In the genomic region with DNA sequence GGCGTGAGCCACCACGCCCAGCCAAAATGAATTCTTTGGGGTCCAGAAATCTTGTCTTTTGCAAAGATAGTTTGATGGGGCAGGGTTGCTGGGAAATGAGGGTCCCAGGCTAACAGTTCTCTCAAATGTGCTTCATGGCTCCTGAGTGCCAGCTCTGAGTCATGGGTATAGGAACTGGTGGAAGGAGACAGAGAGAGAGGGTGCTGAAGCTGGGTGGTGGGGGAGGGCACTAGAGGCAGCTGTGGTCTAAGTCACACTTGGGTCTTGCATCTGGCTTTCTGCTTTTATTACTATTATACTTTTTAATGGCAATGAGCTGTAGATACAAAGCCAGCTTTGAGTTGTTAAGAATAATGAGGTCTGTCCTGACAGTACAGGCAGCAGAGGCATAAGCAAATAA, we compare ENCODE assay signal across 1 cellular context.
TF ChIP-seq lines count a peak whose summit lies in the region.

No MANE protein-coding gene starts in this region.

TF ChIP-seq in SK-N-SH, 30 proteins besides CTCF, POLR2A, EP300 and RAD21 (continued from another document):
- TF ChIP-seq, protein P1, sequence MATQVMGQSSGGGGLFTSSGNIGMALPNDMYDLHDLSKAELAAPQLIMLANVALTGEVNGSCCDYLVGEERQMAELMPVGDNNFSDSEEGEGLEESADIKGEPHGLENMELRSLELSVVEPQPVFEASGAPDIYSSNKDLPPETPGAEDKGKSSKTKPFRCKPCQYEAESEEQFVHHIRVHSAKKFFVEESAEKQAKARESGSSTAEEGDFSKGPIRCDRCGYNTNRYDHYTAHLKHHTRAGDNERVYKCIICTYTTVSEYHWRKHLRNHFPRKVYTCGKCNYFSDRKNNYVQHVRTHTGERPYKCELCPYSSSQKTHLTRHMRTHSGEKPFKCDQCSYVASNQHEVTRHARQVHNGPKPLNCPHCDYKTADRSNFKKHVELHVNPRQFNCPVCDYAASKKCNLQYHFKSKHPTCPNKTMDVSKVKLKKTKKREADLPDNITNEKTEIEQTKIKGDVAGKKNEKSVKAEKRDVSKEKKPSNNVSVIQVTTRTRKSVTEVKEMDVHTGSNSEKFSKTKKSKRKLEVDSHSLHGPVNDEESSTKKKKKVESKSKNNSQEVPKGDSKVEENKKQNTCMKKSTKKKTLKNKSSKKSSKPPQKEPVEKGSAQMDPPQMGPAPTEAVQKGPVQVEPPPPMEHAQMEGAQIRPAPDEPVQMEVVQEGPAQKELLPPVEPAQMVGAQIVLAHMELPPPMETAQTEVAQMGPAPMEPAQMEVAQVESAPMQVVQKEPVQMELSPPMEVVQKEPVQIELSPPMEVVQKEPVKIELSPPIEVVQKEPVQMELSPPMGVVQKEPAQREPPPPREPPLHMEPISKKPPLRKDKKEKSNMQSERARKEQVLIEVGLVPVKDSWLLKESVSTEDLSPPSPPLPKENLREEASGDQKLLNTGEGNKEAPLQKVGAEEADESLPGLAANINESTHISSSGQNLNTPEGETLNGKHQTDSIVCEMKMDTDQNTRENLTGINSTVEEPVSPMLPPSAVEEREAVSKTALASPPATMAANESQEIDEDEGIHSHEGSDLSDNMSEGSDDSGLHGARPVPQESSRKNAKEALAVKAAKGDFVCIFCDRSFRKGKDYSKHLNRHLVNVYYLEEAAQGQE (IDR thresholded peaks at IDR 0.05; ENCODE audit: low read depth, low read length): peak; percentile 35; the same call in 1 of the 2 replicates
- TF ChIP-seq POLR2AphosphoS5 (IDR thresholded peaks at IDR 0.05; ENCODE audit: low read depth, low read length) (peak; percentile 31; the same call in 1 of the 2 replicates), TCF12 (IDR thresholded peaks at IDR 0.05) (peak; percentile 51; the same call in 1 of the 2 replicates), NRF1 (IDR thresholded peaks at IDR 0.05; ENCODE audit: low read depth, low read length) (no peak), NFIC (IDR thresholded peaks at IDR 0.05; ENCODE audit: borderline replicate concordance) (no peak), ELF1 (IDR thresholded peaks at IDR 0.05) (no peak), FOSL2 (IDR thresholded peaks at IDR 0.05; ENCODE audit: borderline replicate concordance, low read depth) (peak; percentile 52; the same call in 1 of the 2 replicates), SMC3 (IDR thresholded peaks at IDR 0.05; ENCODE audit: low read depth, low read length) (no peak), MXI1 (IDR thresholded peaks at IDR 0.05; ENCODE audit: low read depth, low read length) (no peak), YY1 (IDR thresholded peaks at IDR 0.05; ENCODE audit: low read depth) (no peak), CHD2 (IDR thresholded peaks at IDR 0.05; ENCODE audit: low read length, partially characterized antibody) (no peak), JUND (IDR thresholded peaks at IDR 0.05) (peak; percentile 39; the same call in 1 of the 2 replicates), TAF1 (IDR thresholded peaks at IDR 0.05; ENCODE audit: borderline replicate concordance, low read depth, low read length) (no peak), MEF2A (IDR thresholded peaks at IDR 0.05; ENCODE audit: borderline replicate concordance, low read depth) (no peak)
TF ChIP-seq in SK-N-SH: peak in this region for 5.
